Comparison of ENCODE assay signal across 24 cellular contexts in the genomic region with DNA sequence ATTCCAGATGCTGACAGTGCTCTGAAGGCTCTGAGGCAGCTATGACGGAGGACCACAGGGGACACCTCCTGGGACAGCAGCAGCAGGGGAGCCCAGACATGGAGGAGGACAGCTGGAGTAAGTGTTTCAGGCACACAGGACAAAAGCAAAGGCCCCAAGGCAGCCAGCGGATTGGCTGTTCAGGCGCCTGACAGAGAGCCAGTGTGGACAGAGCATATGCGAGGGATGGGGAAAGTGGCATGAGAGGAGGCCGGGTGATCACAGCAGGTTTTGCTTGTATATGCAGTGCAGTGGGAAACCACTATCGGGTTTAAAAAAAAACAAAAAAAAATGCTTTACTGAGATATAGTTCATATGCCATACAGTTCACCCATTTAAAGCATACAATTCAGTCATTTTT. TPM values are rescaled to one million over a fixed set of nuclear protein-coding genes. Genes with fewer than 3 reads are reported as not detected.
"Had no signal": no experiment of that assay in that cellular context is flagged by ENCODE, and none has a peak within 500 bp of the region (broad histone marks: within the 10 kb centered on the region; RNA-seq: fewer than 3 reads in every experiment).

No MANE protein-coding gene starts in this region.

- H3K27me3 Mint-ChIP-seq: naive B cell, progenitor cell of endocrine pancreas, type B pancreatic cell had no signal

- DNase-seq: effector CD4-positive, alpha-beta T cell; endodermal cell; foreskin melanocyte; kidney; left cardiac atrium; left ventricle myocardium inferior; lower lobe of right lung; mesenchymal stem cell; midbrain; naive B cell; occipital lobe; pancreas; right cardiac atrium; stimulated activated CD4-positive, alpha-beta T cell treated with anti-CD3 and anti-CD28 coated beads, Interleukin-4, amount 100 ng/mL, for 1 hour; stimulated activated CD8-positive, alpha-beta memory T cell treated with anti-CD3 and anti-CD28 coated beads, Interleukin-4, amount 100 ng/mL, for 48 hours; stomach; substantia nigra had no signal

- H3K27ac Mint-ChIP-seq: endodermal cell, nephron, type B pancreatic cell had no signal

- ATAC-seq: left cardiac atrium; lower lobe of right lung; pancreas; right cardiac atrium; stimulated activated effector memory CD8-positive, alpha-beta T cell treated with anti-CD3 and anti-CD28 coated beads, Interleukin-12 subunit alpha, Interleukin-12 subunit beta, amount 100 ng/mL, for 72 hours had no signal

- H3K4me3 Mint-ChIP-seq: endodermal cell; naive B cell; nephron; stimulated activated effector memory CD8-positive, alpha-beta T cell treated with anti-CD3 and anti-CD28 coated beads, Interleukin-12 subunit alpha, Interleukin-12 subunit beta, amount 100 ng/mL, for 72 hours; type B pancreatic cell had no signal

- H3K27ac ChIP-seq: coronary artery, hepatocyte, left ventricle myocardium inferior, lower lobe of right lung, pancreas, stomach had no signal

- H3K27me3 ChIP-seq: hepatocyte, pancreas, stomach had no signal

- H3K9me3 ChIP-seq: left ventricle myocardium inferior, lower lobe of right lung, pancreas, stomach had no signal

- H3K4me3 ChIP-seq: coronary artery, hepatocyte, left ventricle myocardium inferior, lower lobe of right lung, pancreas, smooth muscle cell, stomach had no signal

- H3K9me3 Mint-ChIP-seq: endodermal cell; naive B cell; nephron; stimulated activated effector memory CD8-positive, alpha-beta T cell treated with anti-CD3 and anti-CD28 coated beads, Interleukin-12 subunit alpha, Interleukin-12 subunit beta, amount 100 ng/mL, for 72 hours; type B pancreatic cell had no signal

- H3K4me1 Mint-ChIP-seq: endodermal cell had no signal

RNA-seq across cellular contexts. Expression of a gene that starts 19.1 kb away (rescaled TPM):
- total RNA-seq: left ventricle myocardium inferior, lower lobe of right lung, right cardiac atrium, smooth muscle cell had no signal
